Comparison of ENCODE assay signal across 7 cellular contexts in genomic region chr6:30031381-30031780, GRCh38. TPM values are rescaled to one million over a fixed set of nuclear protein-coding genes. Genes with fewer than 3 reads are reported as not detected.
"Had no signal": no experiment of that assay in that cellular context is flagged by ENCODE, and none has a peak within 500 bp of the region (broad histone marks: within the 10 kb centered on the region; RNA-seq: fewer than 3 reads in every experiment).

No MANE protein-coding gene starts in this region.

- DNase-seq: IMR-90, KBM-7, KG1 had no signal

- ATAC-seq: K562 had no signal

- FAIRE-seq: HTR-8/SVneo, K562 had no signal

- H3K4me3 ChIP-seq: K562 had no signal

- H3K27ac ChIP-seq: HL-60 had no signal

RNA-seq across cellular contexts. Expression of gene RNF39, which starts 44.2 kb away (rescaled TPM):
- total RNA-seq: IMR-90, K562 had no signal
- polyA plus RNA-seq: IgD-negative memory B cell, IMR-90, K562 had no signal
